ENCODE assay signal across 15 cellular contexts in genomic region chr20:35595456-35595855, GRCh38.
"Had no signal": no experiment of that assay in that cellular context is flagged by ENCODE, and none has a peak within 500 bp of the region (broad histone marks: within the 10 kb centered on the region; RNA-seq: fewer than 3 reads in every experiment).

No MANE protein-coding gene starts in this region.

- H3K9me3 ChIP-seq: colonic mucosa, heart left ventricle, psoas muscle had no signal

- H3K79me2 ChIP-seq: parathyroid adenoma had no signal

- H3K27me3 ChIP-seq: colonic mucosa had no signal

- DNase-seq: cerebellar nuclear complex; colonic mucosa; dermis blood vessel endothelial cell; heart left ventricle; hippocampal formation; left ventricle myocardium superior; mesendoderm; naive B cell; psoas muscle; retina; stimulated activated naive CD4-positive, alpha-beta T cell had no signal

- H3K4me3 ChIP-seq: colonic mucosa, heart left ventricle, psoas muscle had no signal

- H3K4me1 ChIP-seq: colonic mucosa, parathyroid adenoma had no signal

- H3K36me3 ChIP-seq: colonic mucosa, heart left ventricle had no signal

- H3K9ac ChIP-seq: parathyroid adenoma had no signal

- ATAC-seq: left ventricle myocardium superior, psoas muscle, sciatic nerve had no signal

- FAIRE-seq: frontal cortex, islet of Langerhans had no signal

- H2AFZ ChIP-seq: parathyroid adenoma had no signal

- H3K27ac ChIP-seq: colonic mucosa, heart left ventricle, parathyroid adenoma, psoas muscle had no signal
